In the genomic region with DNA sequence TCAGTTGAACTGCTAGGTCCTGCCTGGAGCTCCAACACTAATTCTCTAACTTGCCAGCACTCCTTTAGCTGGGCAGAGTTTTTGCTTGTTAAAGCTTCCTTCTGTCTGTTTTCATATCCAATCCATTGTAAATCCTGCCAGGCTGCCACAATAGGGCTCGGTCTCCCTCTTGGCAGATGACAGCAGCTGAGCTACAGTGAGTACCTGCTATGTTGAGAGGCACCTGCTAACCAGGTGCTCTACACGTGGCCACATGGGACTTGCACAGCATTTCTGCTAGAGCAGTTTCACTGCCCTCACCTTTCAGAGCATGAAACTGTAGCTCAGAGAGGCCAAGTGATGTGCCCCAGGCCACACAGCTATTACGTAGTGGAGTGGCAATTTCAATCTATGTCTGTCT, we compare ENCODE assay signal across 17 cellular contexts.
DNase-seq lines count a peak whose midpoint lies in the region; ATAC-seq, FAIRE-seq and TF ChIP-seq lines count a peak whose summit lies in the region.
"Had no signal": no experiment of that assay in that cellular context is flagged by ENCODE, and none has a peak within 500 bp of the region (broad histone marks: within the 10 kb centered on the region; RNA-seq: fewer than 3 reads in every experiment).

No MANE protein-coding gene starts in this region.

- no peak for TF ChIP-seq POLR2A in K562 (conservative IDR thresholded peaks at IDR 0.05)

- no peak for ATAC-seq in K562
- no peak for ATAC-seq in stimulated activated naive CD8-positive, alpha-beta T cell treated with anti-CD3 and anti-CD28 coated beads, Interleukin-15, Interleukin-2, amounts not matched to agents 100 U/mL and 50 U/mL, for 24 hours
- ATAC-seq: GM12878, Panc1, Right ventricle myocardium inferior had no signal

- intact Hi-C loops in K562 (cut with micrococcal nuclease): no loop called here

- POLR2A ChIA-PET in K562 (lab: Yijun Ruan, JAX): interaction anchor here (0.7 kb wide), 1 partner anchor 12 kb away, joined by 4 read pairs; no protein-coding TSS in a partner anchor

- FAIRE-seq in K562 (lab: Jason Lieb, UNC): no peak
- FAIRE-seq: GM12878, GM19239 had no signal

- H2AFZ ChIP-seq in K562 (ENCODE audit: low read depth, low read length): no peak overlapping the region

- CTCF ChIA-PET in K562 (lab: Yijun Ruan, JAX; ENCODE audit: low intra/inter-chr PET ratio): no interaction called here

- no peaks in the 10 kb centered on the region for H3K36me3 ChIP-seq in K562 (ENCODE audit: control insufficient read depth, insufficient read depth, low read length)

- peaks cover 0 to 23% of the 10 kb centered on the region in 2 experiments; a peak in 2 of 5 replicates for H3K27me3 ChIP-seq in K562 (ENCODE audit: control insufficient read depth in 2 of 2, insufficient read depth in 2 of 2, low read length in 2 of 2)

- no peak overlapping the region for H3K27ac ChIP-seq in K562 (ENCODE audit: extremely low read depth, low read depth, low read length)
- H3K27ac ChIP-seq: HL-60, KMS-11, SK-N-MC had no signal

- H3K4me2 ChIP-seq in K562 (ENCODE audit: insufficient read depth, low read length): no peak overlapping the region
- H3K4me2 ChIP-seq: KMS-11 had no signal

- no peak overlapping the region for H3K4me3 ChIP-seq in K562
- H3K4me3 ChIP-seq: GM12878, SK-N-MC had no signal

- 0 out of 2 replicates have a peak, but pooled peaks cover 2% of the 10 kb centered on the region for H3K9me3 ChIP-seq in K562 (replicated peaks; ENCODE audit: control insufficient read depth, insufficient read depth, low read depth, low read length)

- H3K79me2 ChIP-seq in K562 (ENCODE audit: control insufficient read depth, insufficient read depth, low read length): no peaks in the 10 kb centered on the region

- no peak for TF ChIP-seq RAD21 in K562 (CRISPR knock-in tag; conservative IDR thresholded peaks at IDR 0.05 in 1 of 2, IDR thresholded peaks at IDR 0.05 in 1 of 2)

- TF ChIP-seq CTCF in K562 (IDR thresholded peaks at IDR 0.05 in 2 of 3, conservative IDR thresholded peaks at IDR 0.05 in 1 of 3; ENCODE audit: insufficient read depth in 2 of 3, low read depth in 1 of 3, low read length in 3 of 3): no peak

- H4K20me1 ChIP-seq in K562 (replicated peaks; ENCODE audit: control insufficient read depth, insufficient read depth, low read length): no peaks in the 10 kb centered on the region

- no TSS peak for BruUV-seq in K562 (replicated peaks; lab: Mats Ljungman, UMichigan)

- in situ Hi-C loops in K562 (cut with MboI): no loop called here

- H3K9ac ChIP-seq in K562 (ENCODE audit: insufficient read depth in 1 of 2, low read depth in 2 of 2, low read length in 2 of 2): no peak overlapping the region
- H3K9ac ChIP-seq: KMS-11 had no signal

- no peak for TF ChIP-seq EP300 in K562 (IDR thresholded peaks at IDR 0.05; ENCODE audit: low read length)

- 0 out of 5 replicates have a peak, but pooled peaks cover 0 to 3% of the 10 kb centered on the region in 2 experiments for H3K4me1 ChIP-seq in K562 (replicated peaks in 1 of 2; ENCODE audit: control insufficient read depth in 2 of 2, insufficient read depth in 2 of 2, low read length in 2 of 2)

- 0% methylated on average over 3 of the region's 3 CpGs for WGBS in K562 (ENCODE audit: insufficient coverage, low coverage, missing lambda C conversion rate)

- DNase-seq in DMS53 treated with DMSO at 0.1 percent for 48 hours (lab: John Stamatoyannopoulos, UW; ENCODE audit: unreplicated experiment): peak; percentile 88
- DNase-seq in NCI-H1105 treated with DMSO at 0.1 percent for 48 hours (lab: John Stamatoyannopoulos, UW): peak; percentile 56
- DNase-seq in NCI-H2196 (lab: John Stamatoyannopoulos, UW; ENCODE audit: unreplicated experiment): peak; percentile 46
- no peak for DNase-seq in K562 (ENCODE audit: extremely low read depth in 1 of 4, low spot score in 3 of 4)
- DNase-seq in stimulated activated naive CD8-positive, alpha-beta T cell treated with anti-CD3 and anti-CD28 coated beads, Interleukin-15, Interleukin-2, amounts not matched to agents 100 U/mL and 50 U/mL, for 24 hours: no peak
- DNase-seq in SW480 (ENCODE audit: low spot score): no peak
- DNase-seq in activated CD8-positive, alpha-beta memory T cell treated with anti-CD3 and anti-CD28 coated beads for 24 hours: no peak
- DNase-seq: CD8-positive, alpha-beta memory T cell; HCEC 1CT; T-helper 1 cell had no signal

- no peaks in the 10 kb centered on the region for H3K9me1 ChIP-seq in K562 (ENCODE audit: control insufficient read depth, insufficient read depth, low read length)

TF ChIP-seq in K562, 482 proteins besides CTCF, POLR2A, EP300 and RAD21:
- TF ChIP-seq ZFP36 (IDR thresholded peaks at IDR 0.05; ENCODE audit: low read depth, low read length, partially characterized antibody): peak; percentile 11
- TF ChIP-seq ZNF354B (CRISPR knock-in tag; IDR thresholded peaks at IDR 0.05): no peak
- no peak for TF ChIP-seq ZNF347 (CRISPR knock-in tag; IDR thresholded peaks at IDR 0.05; ENCODE audit: low read depth)
- no peak for TF ChIP-seq SMC3 (conservative IDR thresholded peaks at IDR 0.05; ENCODE audit: insufficient read depth, low read depth, low read length)
- no peak for TF ChIP-seq CBX3 (IDR thresholded peaks at IDR 0.05; ENCODE audit: borderline replicate concordance in 1 of 2, low read length in 2 of 2)
- no peak for TF ChIP-seq RUNX1 (IDR thresholded peaks at IDR 0.05; ENCODE audit: low read depth)
- no peak for TF ChIP-seq NCOA1 (IDR thresholded peaks at IDR 0.05; ENCODE audit: low read depth)

Comparison
In these comparisons a context has a peak if more than half of its experiments do, and no peak if none do; other contexts are left out.
1. DNase-seq: peak in DMS53 treated with DMSO at 0.1 percent for 48 hours (single experiment), NCI-H1105 treated with DMSO at 0.1 percent for 48 hours (single experiment) and NCI-H2196 (single experiment); none in K562 (0 of 4), stimulated activated naive CD8-positive, alpha-beta T cell treated with anti-CD3 and anti-CD28 coated beads, Interleukin-15, Interleukin-2, amounts not matched to agents 100 U/mL and 50 U/mL, for 24 hours (single experiment), SW480 (single experiment) and activated CD8-positive, alpha-beta memory T cell treated with anti-CD3 and anti-CD28 coated beads for 24 hours (single experiment).